In genomic region chr6:31619805-31620585, GRCh38 we compare ENCODE assay signal across 1 cellular context.
TF ChIP-seq lines count a peak whose summit lies in the region.

No MANE protein-coding gene starts in this region.

TF ChIP-seq in HCT116, 20 proteins besides CTCF, POLR2A, EP300 and RAD21 (continued from another document):
- TF ChIP-seq POLR2AphosphoS5 (IDR thresholded peaks at IDR 0.05; ENCODE audit: low read depth, low read length) (peak; percentile 80; the same call in 1 of the 2 replicates), SP1 (IDR thresholded peaks at IDR 0.05; ENCODE audit: low read depth) (peak; percentile 91), EZH2phosphoT487 (IDR thresholded peaks at IDR 0.05; ENCODE audit: borderline replicate concordance) (no peak), SRF (IDR thresholded peaks at IDR 0.05; ENCODE audit: low read depth) (peak; percentile 76), EZH2 (IDR thresholded peaks at IDR 0.05) (no peak), ZFX (IDR thresholded peaks at IDR 0.05) (no peak), CEBPB (IDR thresholded peaks at IDR 0.05; ENCODE audit: low read depth) (no peak), YY1 (IDR thresholded peaks at IDR 0.05; ENCODE audit: extremely low read depth, insufficient replicate concordance, low read depth, low read length) (peak; percentile 13), EGR1 (IDR thresholded peaks at IDR 0.05; ENCODE audit: low read depth) (peak; percentile 94), TCF7L2 (IDR thresholded peaks at IDR 0.05; ENCODE audit: borderline replicate concordance, extremely low read depth, insufficient read depth, insufficient read length) (no peak), ATF3 (IDR thresholded peaks at IDR 0.05) (no peak), ELF1 (IDR thresholded peaks at IDR 0.05; ENCODE audit: borderline replicate concordance, low read depth) (no peak), CBX3 (IDR thresholded peaks at IDR 0.05; ENCODE audit: low read depth) (no peak), SIN3A (IDR thresholded peaks at IDR 0.05; ENCODE audit: low read depth) (no peak), REST (IDR thresholded peaks at IDR 0.05; ENCODE audit: low read depth) (no peak), MAX (IDR thresholded peaks at IDR 0.05) (peak; percentile 93)
